18 cellular contexts compared by ENCODE assay signal in the genomic region with DNA sequence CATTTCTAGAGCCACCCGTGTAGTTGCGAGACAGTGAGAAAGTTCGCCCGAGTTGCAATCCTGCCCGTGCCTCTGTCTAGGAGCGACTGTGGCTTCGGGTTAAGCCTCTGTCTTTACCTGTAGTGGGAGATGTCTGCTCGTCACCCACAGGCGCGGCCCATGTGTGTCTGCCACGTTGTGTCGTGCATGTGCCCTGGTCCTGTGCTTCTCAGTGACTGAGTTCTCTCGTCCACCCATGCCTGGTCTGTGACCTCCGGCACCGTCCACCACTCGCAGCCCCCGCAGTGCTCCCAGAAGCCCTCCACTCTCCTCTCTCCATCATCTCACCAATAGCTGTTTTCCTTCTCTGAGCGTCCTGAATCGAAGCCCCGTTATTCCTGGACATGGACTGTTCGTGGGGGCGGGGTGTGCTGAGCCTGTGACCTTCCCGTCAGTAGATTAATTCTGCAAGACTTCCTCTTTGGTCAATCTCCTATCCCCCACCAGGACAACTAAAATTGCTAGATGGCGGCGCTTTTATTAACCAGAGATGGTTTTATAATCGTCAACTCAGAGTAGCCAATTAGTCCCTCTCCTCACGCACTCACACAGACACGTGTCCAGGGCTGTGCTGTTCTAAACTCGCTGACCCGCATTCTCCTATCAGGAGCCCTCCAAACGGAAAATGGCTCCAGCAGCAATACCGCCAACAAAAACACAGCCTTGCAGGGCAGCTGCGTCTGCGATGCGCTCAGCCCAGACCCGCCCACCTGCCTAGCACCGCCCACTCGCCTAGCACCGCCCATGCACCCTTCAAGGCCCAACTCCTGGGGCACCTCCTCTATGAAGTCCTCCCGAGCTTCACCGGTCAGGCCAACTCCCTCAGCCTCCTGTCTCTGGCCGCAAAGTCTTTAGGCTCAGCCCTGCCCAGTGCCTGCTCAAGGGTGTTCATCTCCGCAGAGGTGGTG.
DNase-seq lines count a peak whose midpoint lies in the region; ATAC-seq and TF ChIP-seq lines count a peak whose summit lies in the region.
"Had no signal": no experiment of that assay in that cellular context is flagged by ENCODE, and none has a peak within 500 bp of the region (broad histone marks: within the 10 kb centered on the region; RNA-seq: fewer than 3 reads in every experiment).

No MANE protein-coding gene starts in this region.

- peaks cover 0 to 10% (median 0%) of the 10 kb centered on the region in 4 donors for H3K27me3 ChIP-seq in esophagus muscularis mucosa

- H3K36me3 Mint-ChIP-seq in nephron (ENCODE audit: low read depth) = no peaks in the 10 kb centered on the region
- H3K36me3 Mint-ChIP-seq: CD8-positive, alpha-beta memory T cell had no signal

- peaks cover 0 to 14% (median 7%) of the 10 kb centered on the region in 4 donors for H3K4me1 ChIP-seq in esophagus muscularis mucosa
- H3K4me1 ChIP-seq: HAP-1 had no signal

- H3K4me3 ChIP-seq in esophagus muscularis mucosa = no peak overlapping the region
- H3K4me3 ChIP-seq: GM12878, HAP-1 had no signal

- peaks cover 33% of the 10 kb centered on the region for H3K27me3 Mint-ChIP-seq in nephron (ENCODE audit: low read depth)

- H3K27ac ChIP-seq in esophagus muscularis mucosa (replicated peaks in 1 of 4) = no peak overlapping the region
- H3K27ac ChIP-seq: HL-60 had no signal

- H3K36me3 ChIP-seq in esophagus muscularis mucosa = no peaks in the 10 kb centered on the region
- H3K36me3 ChIP-seq: HAP-1 had no signal

- 90% methylated on average over 42 of the region's 43 CpGs for WGBS in esophagus muscularis mucosa

- no peak for TF ChIP-seq EP300 in esophagus muscularis mucosa (IDR thresholded peaks at IDR 0.05)

- peak overlapping the region; percentile 60 to 76 (median 60) for H3K27ac Mint-ChIP-seq in nephron
- H3K27ac Mint-ChIP-seq: CD8-positive, alpha-beta memory T cell had no signal

- no peak overlapping the region for H3K4me3 Mint-ChIP-seq in nephron
- H3K4me3 Mint-ChIP-seq: CD8-positive, alpha-beta memory T cell; IgD-negative memory B cell had no signal

- no peak for TF ChIP-seq POLR2A in esophagus muscularis mucosa (IDR thresholded peaks at IDR 0.05; ENCODE audit: low read depth)
- no peak for TF ChIP-seq POLR2A in GM18505 (IDR thresholded peaks at IDR 0.05; ENCODE audit: borderline replicate concordance, extremely low read depth, insufficient read depth, insufficient read length)

- DNase-seq in left cardiac atrium (peak; percentile 62), Right ventricle myocardium superior (no peak), esophagus muscularis mucosa (ENCODE audit: extremely low spot score) (peak; percentile 79), GM10266 (ENCODE audit: extremely low spot score) (no peak)
- DNase-seq in stimulated activated naive CD8-positive, alpha-beta T cell treated with anti-CD3 and anti-CD28 coated beads, Interleukin-15, Interleukin-2, amounts not matched to agents 100 U/mL and 50 U/mL, for 24 hours = no peak
- DNase-seq in stimulated activated CD4-positive, alpha-beta T cell treated with anti-CD3 and anti-CD28 coated beads, Interleukin-4, amount 100 ng/mL, for 1 hour = no peak
- DNase-seq: 8988T; CD8-positive, alpha-beta memory T cell; DMS79 treated with DMSO at 0.1 percent for 48 hours; NCI-H187 treated with DMSO at 0.1 percent for 48 hours; NCI-H526 treated with DMSO at 0.1 percent for 48 hours; SIG-M5 had no signal

- H3K9me3 Mint-ChIP-seq in nephron = no peaks in the 10 kb centered on the region
- H3K9me3 Mint-ChIP-seq: CD8-positive, alpha-beta memory T cell had no signal

- ATAC-seq in left cardiac atrium (peak in 1 of 2 donors; percentile 25), Right ventricle myocardium superior (ENCODE audit: poor library complexity) (no peak), GM18505 (IDR thresholded peaks at IDR 0.05; ENCODE audit: unreplicated experiment) (no peak)
- no peak for ATAC-seq in stimulated activated naive CD8-positive, alpha-beta T cell treated with anti-CD3 and anti-CD28 coated beads, Interleukin-15, Interleukin-2, amounts not matched to agents 100 U/mL and 50 U/mL, for 24 hours
- ATAC-seq: GM12878 had no signal

- intact Hi-C loops in left cardiac atrium (cut with DNase I) (no loop called here), Right ventricle myocardium superior (cut with DNase I) (no loop called here), esophagus muscularis mucosa (cut with DNase I) (no loop called here)

- peaks cover 34% of the 10 kb centered on the region for H3K4me1 Mint-ChIP-seq in nephron
- H3K4me1 Mint-ChIP-seq: CD8-positive, alpha-beta memory T cell had no signal

- TF ChIP-seq CTCF in esophagus muscularis mucosa (IDR thresholded peaks at IDR 0.05) (no peak), nephron (IDR thresholded peaks at IDR 0.05; ENCODE audit: unreplicated experiment in 3 of 3) (no peak), GM10266 (IDR thresholded peaks at IDR 0.05; ENCODE audit: control insufficient read depth, insufficient read depth, low read depth, missing control alignments) (no peak)

- H3K9me3 ChIP-seq in esophagus muscularis mucosa = no peaks in the 10 kb centered on the region
- H3K9me3 ChIP-seq: HAP-1 had no signal

Comparison
In these comparisons a context has a peak if more than half of its experiments do, and no peak if none do; other contexts are left out.
1. DNase-seq: peak in left cardiac atrium (single experiment) and esophagus muscularis mucosa (single experiment); none in Right ventricle myocardium superior (single experiment), stimulated activated naive CD8-positive, alpha-beta T cell treated with anti-CD3 and anti-CD28 coated beads, Interleukin-15, Interleukin-2, amounts not matched to agents 100 U/mL and 50 U/mL, for 24 hours (single experiment), stimulated activated CD4-positive, alpha-beta T cell treated with anti-CD3 and anti-CD28 coated beads, Interleukin-4, amount 100 ng/mL, for 1 hour (single experiment) and GM10266 (single experiment).